Comparison of ENCODE assay signal across 11 cellular contexts in genomic region chr5:10759111-10759510, GRCh38. TPM values are rescaled to one million over a fixed set of nuclear protein-coding genes. Genes with fewer than 3 reads are reported as not detected.
DNase-seq lines count a peak whose midpoint lies in the region; ATAC-seq, FAIRE-seq and TF ChIP-seq lines count a peak whose summit lies in the region.
"Had no signal": no experiment of that assay in that cellular context is flagged by ENCODE, and none has a peak within 500 bp of the region (broad histone marks: within the 10 kb centered on the region; RNA-seq: fewer than 3 reads in every experiment).

No MANE protein-coding gene starts in this region.

- H3K79me2 ChIP-seq in OCI-LY7 (ENCODE audit: insufficient read depth, low read depth, low read length) = peaks cover 47% of the 10 kb centered on the region

- H3K4me3 Mint-ChIP-seq in chondrocyte (ENCODE audit: unreplicated experiment) = peak overlapping the region; percentile 79

- POLR2A ChIA-PET in OCI-LY7 (lab: Charles Lee) = no interaction called here

- CTCF ChIA-PET in OCI-LY7 (lab: Charles Lee; ENCODE audit: unreplicated experiment) = no interaction called here

- ATAC-seq in pancreas = no peak
- no peak for ATAC-seq in GM19467 (IDR thresholded peaks at IDR 0.05; ENCODE audit: unreplicated experiment)
- ATAC-seq: heart left ventricle had no signal

- peak overlapping the region; percentile 95 for H3K4me2 ChIP-seq in OCI-LY7 (ENCODE audit: low read length)

- peaks cover 63% of the 10 kb centered on the region for H3K4me1 Mint-ChIP-seq in chondrocyte (ENCODE audit: low read depth)

- H3K27ac ChIP-seq in OCI-LY7 (ENCODE audit: low read depth, low read length, poor library complexity, severe bottlenecking) (no peak overlapping the region), pancreas (peak overlapping the region in 2 of 4 donors; percentile 99 to 100)

- no peaks in the 10 kb centered on the region for H3K27me3 Mint-ChIP-seq in chondrocyte (ENCODE audit: low read depth)

- H4K20me1 ChIP-seq in OCI-LY7 (ENCODE audit: insufficient read depth, low read length) = 0 out of 2 replicates have a peak, but pooled peaks cover 3% of the 10 kb centered on the region

- H3K4me1 ChIP-seq in OCI-LY7 (ENCODE audit: insufficient read depth, low read length, poor library complexity, severe bottlenecking) = peaks cover 44% of the 10 kb centered on the region
- H3K4me1 ChIP-seq in pancreas = peaks cover 3 to 40% (median 23%) of the 10 kb centered on the region in 3 donors

- TF ChIP-seq CTCF in GM12864 (IDR thresholded peaks at IDR 0.05; ENCODE audit: low read depth, low read length, missing control alignments) = no peak
- no peak for TF ChIP-seq CTCF in OCI-LY7 (conservative IDR thresholded peaks at IDR 0.05; ENCODE audit: low read length)
- no peak for TF ChIP-seq CTCF in chondrocyte (IDR thresholded peaks at IDR 0.05)
- no peak for TF ChIP-seq CTCF in pancreas (IDR thresholded peaks at IDR 0.05)

- H3K36me3 Mint-ChIP-seq in chondrocyte (ENCODE audit: low read depth) = peaks cover 10% of the 10 kb centered on the region

- no peak overlapping the region for H2AFZ ChIP-seq in OCI-LY7 (ENCODE audit: low read length)

- no TSS peak for BruUV-seq in OCI-LY7 (replicated peaks; lab: Mats Ljungman, UMichigan)

- peaks cover 53% of the 10 kb centered on the region for H3K36me3 ChIP-seq in OCI-LY7 (ENCODE audit: insufficient read depth, low read length)
- H3K36me3 ChIP-seq in pancreas = no peaks in the 10 kb centered on the region

- no peaks in the 10 kb centered on the region for H3K27me3 ChIP-seq in pancreas
- H3K27me3 ChIP-seq: heart left ventricle, spleen had no signal

- 39 to 47% methylated on average over 6 of the region's 6 CpGs for WGBS in pancreas, 2 donors

- peak overlapping the region; percentile 76; the same call in 1 of the 2 replicates for H3K4me3 ChIP-seq in GM12864 (ENCODE audit: low read depth, low read length)
- H3K4me3 ChIP-seq in OCI-LY7 (ENCODE audit: low read depth, low read length, poor library complexity, severe bottlenecking) = peak overlapping the region; percentile 85
- peak overlapping the region in 3 of 4 donors; percentile 70 to 92 (median 86) for H3K4me3 ChIP-seq in pancreas

- no peak for DNase-seq in GM12864 (ENCODE audit: low read depth)
- DNase-seq in OCI-LY7 (ENCODE audit: low spot score) = no peak
- no peak for DNase-seq in chondrocyte (ENCODE audit: low spot score)
- DNase-seq in pancreas = no peak
- DNase-seq in NCI-H524 (lab: John Stamatoyannopoulos, UW) = no peak
- DNase-seq in cortex of kidney (lab: John Stamatoyannopoulos, UW) = no peak
- DNase-seq: H7, heart left ventricle, NCI-H69, spleen had no signal

- peak overlapping the region; percentile 59 for H3K27ac Mint-ChIP-seq in chondrocyte (ENCODE audit: unreplicated experiment)

- H3K9me3 ChIP-seq in OCI-LY7 (ENCODE audit: low read length) = no peaks in the 10 kb centered on the region
- no peaks in the 10 kb centered on the region for H3K9me3 ChIP-seq in pancreas
- H3K9me3 ChIP-seq: heart left ventricle, spleen had no signal

- H3K9me2 ChIP-seq in OCI-LY7 (ENCODE audit: insufficient read depth, low read length) = no peaks in the 10 kb centered on the region

- FAIRE-seq in pancreas (lab: Jason Lieb, UNC) = no peak

- intact Hi-C loops in OCI-LY7 (cut with micrococcal nuclease; ENCODE audit: unreplicated experiment) (no loop called here), pancreas (cut with DNase I) (loop anchor here in 1 of 3 donors (10.0 kb wide), 1 partner anchor 54 kb away; no protein-coding TSS in a partner anchor)

- H3K9me3 Mint-ChIP-seq in chondrocyte (ENCODE audit: low read depth) = peaks cover 3% of the 10 kb centered on the region

RNA-seq across cellular contexts. Expression of gene DAP, which starts 1.9 kb away (rescaled TPM):
- total RNA-seq in OCI-LY7 (2014; rRNA removed; shearing (Covaris generic)) = 15.9 and 21.5 TPM in 2 replicates
- 92.4 and 96.1 TPM in 2 replicates for total RNA-seq in OCI-LY7 (2022)
- total RNA-seq in chondrocyte = 210 to 235 TPM (median 234 TPM) in 3 replicates
- 100 to 1,000 TPM; 124 to 183 (median 144) TPM for total RNA-seq in pancreas
- 100 to 1,000 TPM in 1 of 2 donors, 10 to 100 TPM in 1; 68.3 to 102 TPM for polyA plus RNA-seq in pancreas
